ENCODE assay signal across 8 cellular contexts in genomic region chr13:31199527-31199848, GRCh38. TPM values are rescaled to one million over a fixed set of nuclear protein-coding genes. Genes with fewer than 3 reads are reported as not detected.
DNase-seq lines count a peak whose midpoint lies in the region; ATAC-seq and TF ChIP-seq lines count a peak whose summit lies in the region.

No MANE protein-coding gene starts in this region.

- TF ChIP-seq POLR2A in adrenal gland (IDR thresholded peaks at IDR 0.05) = no peak
- TF ChIP-seq POLR2A in uterus (IDR thresholded peaks at IDR 0.05) = no peak

- H3K27ac ChIP-seq in cardiac muscle cell (no peak overlapping the region), adrenal gland (peak overlapping the region in 3 of 5 donors; percentile 93 to 99 (median 94)), lower lobe of right lung (peak overlapping the region; percentile 94), uterus (peak overlapping the region; percentile 98 to 99)

- H3K4me3 ChIP-seq in cardiac muscle cell (peak overlapping the region; percentile 55), adrenal gland (peak overlapping the region in 1 of 4 donors; percentile 64), lower lobe of right lung (peak overlapping the region; percentile 79), uterus (peak overlapping the region; percentile 53 to 91)

- intact Hi-C loops in left cardiac atrium (cut with DNase I) = loop anchor here in 1 of 2 donors (5.0 kb wide), 1 partner anchor 37 kb away; the partner anchor contains the start of gene HSPH1
- intact Hi-C loops in adrenal gland (cut with DNase I) = loop anchor here (10.0 kb wide), 1 partner anchor 225 kb away; no protein-coding TSS in a partner anchor
- intact Hi-C loops in lower lobe of right lung (cut with DNase I) = no loop called here
- intact Hi-C loops in uterus (cut with DNase I; ENCODE audit: low total_unique reads) = no loop called here

- no peak for DNase-seq in cardiac muscle cell (ENCODE audit: low read depth in 1 of 2, low spot score in 1 of 2)
- no peak for DNase-seq in left cardiac atrium
- no peak for DNase-seq in adrenal gland
- no peak for DNase-seq in lower lobe of right lung
- no peak for DNase-seq in uterus
- no peak for DNase-seq in kidney tubule cell (ENCODE audit: low spot score)
- DNase-seq in NCI-H187 (lab: John Stamatoyannopoulos, UW) = no peak
- no peak for DNase-seq in NCI-H748 treated with DMSO at 0.1 percent for 48 hours (lab: John Stamatoyannopoulos, UW)

- H3K9me3 ChIP-seq in cardiac muscle cell (ENCODE audit: low read depth) (no peaks in the 10 kb centered on the region), adrenal gland (replicated peaks in 1 of 3) (no peaks in the 10 kb centered on the region), lower lobe of right lung (no peaks in the 10 kb centered on the region), uterus (no peaks in the 10 kb centered on the region)

- WGBS in adrenal gland, 4 donors = 6 to 12% (median 7%) methylated on average over 10 to 15 of the region's 15 CpGs

- H3K27me3 ChIP-seq in cardiac muscle cell (no peaks in the 10 kb centered on the region), adrenal gland (no peaks in the 10 kb centered on the region), lower lobe of right lung (ENCODE audit: low read depth) (no peaks in the 10 kb centered on the region), uterus (no peaks in the 10 kb centered on the region)

- H3K36me3 ChIP-seq in cardiac muscle cell (no peaks in the 10 kb centered on the region), adrenal gland (replicated peaks in 1 of 2) (no peaks in the 10 kb centered on the region), lower lobe of right lung (no peaks in the 10 kb centered on the region), uterus (no peaks in the 10 kb centered on the region)

- TF ChIP-seq CTCF in cardiac muscle cell (IDR thresholded peaks at IDR 0.05; ENCODE audit: low read depth, low read length) (no peak), adrenal gland (IDR thresholded peaks at IDR 0.05) (peak in 1 of 6 experiments; percentile 34), lower lobe of right lung (IDR thresholded peaks at IDR 0.05) (no peak), uterus (IDR thresholded peaks at IDR 0.05) (no peak)

- no peak for ATAC-seq in left cardiac atrium
- no peak for ATAC-seq in lower lobe of right lung

- H3K4me1 ChIP-seq in cardiac muscle cell (ENCODE audit: low read depth) = no peaks in the 10 kb centered on the region
- peaks cover 11 to 16% of the 10 kb centered on the region in 2 donors for H3K4me1 ChIP-seq in adrenal gland (replicated peaks in 1 of 2)
- peaks cover 12% of the 10 kb centered on the region for H3K4me1 ChIP-seq in lower lobe of right lung
- peaks cover 3 to 7% of the 10 kb centered on the region in 2 donors for H3K4me1 ChIP-seq in uterus

RNA-seq across cellular contexts. Expression of gene B3GLCT, which starts 0.3 kb away (rescaled TPM):
- total RNA-seq in cardiac muscle cell (5.8 and 6.2 TPM in 2 replicates), left cardiac atrium (10 to 100 TPM; 15.4 to 16.7 TPM), adrenal gland (1 to 10 TPM; 2.2 to 6.4 (median 3.9) TPM), lower lobe of right lung (6.1 TPM), uterus (10 to 100 TPM; 20.0 to 83.1 (median 31.7) TPM)
- polyA plus RNA-seq in cardiac muscle cell (4.5 and 9.5 TPM in 2 replicates), adrenal gland (1 to 10 TPM; 1.9 to 2.3 (median 2.0) TPM)

RNA-seq across cellular contexts. Expression of gene HSPH1, which starts 37.8 kb away (rescaled TPM):
- 25.8 and 31.3 TPM in 2 replicates for total RNA-seq in cardiac muscle cell
- 42.2 and 50.8 TPM in 2 replicates for polyA plus RNA-seq in cardiac muscle cell
- 10 to 100 TPM; 49.0 to 83.2 TPM for total RNA-seq in left cardiac atrium
- total RNA-seq in adrenal gland = 100 to 1,000 TPM in 1 of 8 donors, 10 to 100 TPM in 7; 19.8 to 103 (median 48.2) TPM
- polyA plus RNA-seq in adrenal gland = 100 to 1,000 TPM in 1 of 3 donors, 10 to 100 TPM in 2; 39.2 to 122 (median 44.7) TPM
- total RNA-seq in lower lobe of right lung = 108 TPM
- total RNA-seq in uterus = 10 to 100 TPM; 11.3 to 74.7 (median 46.2) TPM

Comparison
In these comparisons a context has a peak if more than half of its experiments do, and no peak if none do; other contexts are left out.
1. intact Hi-C loops: an anchor here in adrenal gland (10.0 kb wide); none called in lower lobe of right lung and uterus.